Comparison of ENCODE assay signal across 27 cellular contexts in the genomic region with DNA sequence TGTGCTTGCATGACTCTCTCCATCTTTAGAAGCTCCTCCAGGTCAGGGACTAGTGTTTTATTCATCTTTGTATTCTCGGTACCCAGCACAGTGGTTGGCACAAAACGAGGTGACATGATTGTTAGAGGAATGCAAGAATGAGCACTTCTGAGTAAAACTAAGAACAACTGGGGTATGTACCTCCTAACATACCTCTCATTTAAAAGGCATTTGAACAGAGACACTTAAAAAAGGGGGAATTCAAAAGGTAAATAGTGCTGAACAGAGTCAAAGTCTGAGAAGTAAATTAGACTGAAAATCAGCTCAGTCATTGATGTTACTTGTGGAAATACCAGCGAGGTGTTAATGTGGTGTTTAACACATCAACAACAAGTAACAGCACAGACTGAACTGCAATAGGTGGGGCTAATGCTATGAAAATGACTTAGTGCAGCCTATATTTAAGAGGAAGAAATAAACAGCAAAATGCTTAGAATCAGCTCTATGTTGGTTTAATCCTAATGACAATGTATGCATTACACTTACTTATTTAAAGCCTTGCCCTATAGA.
"Had no signal": no experiment of that assay in that cellular context is flagged by ENCODE, and none has a peak within 500 bp of the region (broad histone marks: within the 10 kb centered on the region; RNA-seq: fewer than 3 reads in every experiment).

No MANE protein-coding gene starts in this region.

- DNase-seq: effector CD8-positive, alpha-beta T cell; endodermal cell; foreskin fibroblast; heart left ventricle; kidney; mesenchymal stem cell; midbrain; naive thymus-derived CD4-positive, alpha-beta T cell; occipital lobe; ovary; posterior cingulate gyrus; psoas muscle; right cardiac atrium; sigmoid colon; stimulated activated CD4-positive, alpha-beta T cell treated with anti-CD3 and anti-CD28 coated beads, Interleukin-2, amount 100 ng/mL, for 24 hours; stimulated activated CD4-positive, alpha-beta T cell treated with anti-CD3 and anti-CD28 coated beads, Interleukin-4, amount 100 ng/mL, for 24 hours; stimulated activated naive CD8-positive, alpha-beta T cell treated with anti-CD3 and anti-CD28 coated beads, Interleukin-15, Interleukin-2, amounts not matched to agents 100 U/mL and 50 U/mL, for 24 hours; substantia nigra; testis; tibial artery had no signal

- H3K27ac Mint-ChIP-seq: endodermal cell; naive thymus-derived CD4-positive, alpha-beta T cell; stimulated activated memory B cell treated with anti-CD40 and anti-IgM and Interleukin-4, amounts not matched to agents 10 μg/mL and 1 μg/mL and 100 μg/mL, for 72 hours; type B pancreatic cell had no signal

- H3K36me3 ChIP-seq: gastroesophageal sphincter, heart left ventricle, ovary, sigmoid colon, tibial artery had no signal

- H3K4me3 Mint-ChIP-seq: endodermal cell; naive thymus-derived CD4-positive, alpha-beta T cell; stimulated activated memory B cell treated with anti-CD40 and anti-IgM and Interleukin-4, amounts not matched to agents 10 μg/mL and 1 μg/mL and 100 μg/mL, for 72 hours; type B pancreatic cell had no signal

- H3K27me3 ChIP-seq: gastroesophageal sphincter, hepatocyte, ovary, sigmoid colon, testis, tibial artery had no signal

- H3K36me3 Mint-ChIP-seq: naive thymus-derived CD4-positive, alpha-beta T cell; stimulated activated memory B cell treated with anti-CD40 and anti-IgM and Interleukin-4, amounts not matched to agents 10 μg/mL and 1 μg/mL and 100 μg/mL, for 72 hours; type B pancreatic cell had no signal

- H3K27ac ChIP-seq: epithelial cell of prostate, gastroesophageal sphincter, heart left ventricle, hepatocyte, ovary, psoas muscle, sigmoid colon, testis, tibial artery had no signal

- H3K9me3 Mint-ChIP-seq: endodermal cell; stimulated activated memory B cell treated with anti-CD40 and anti-IgM and Interleukin-4, amounts not matched to agents 10 μg/mL and 1 μg/mL and 100 μg/mL, for 72 hours; type B pancreatic cell had no signal

- H3K4me1 ChIP-seq: gastroesophageal sphincter, psoas muscle, sigmoid colon, testis had no signal

- H3K9me3 ChIP-seq: gastroesophageal sphincter, heart left ventricle, ovary, psoas muscle, sigmoid colon, testis, tibial artery had no signal

- H3K4me3 ChIP-seq: gastroesophageal sphincter, heart left ventricle, hepatocyte, ovary, psoas muscle, sigmoid colon, testis, tibial artery had no signal

- H3K4me1 Mint-ChIP-seq: naive thymus-derived CD4-positive, alpha-beta T cell; stimulated activated memory B cell treated with anti-CD40 and anti-IgM and Interleukin-4, amounts not matched to agents 10 μg/mL and 1 μg/mL and 100 μg/mL, for 72 hours had no signal

- ATAC-seq: esophagus mucosa; gastroesophageal sphincter; heart left ventricle; left lobe of liver; naive thymus-derived CD4-positive, alpha-beta T cell; psoas muscle; right cardiac atrium; stimulated activated memory B cell treated with anti-CD40 and anti-IgM and Interleukin-4, amounts not matched to agents 10 μg/mL and 1 μg/mL and 100 μg/mL, for 72 hours; stimulated activated naive CD8-positive, alpha-beta T cell treated with anti-CD3 and anti-CD28 coated beads, Interleukin-15, Interleukin-2, amounts not matched to agents 100 U/mL and 50 U/mL, for 24 hours had no signal
